In the genomic region with DNA sequence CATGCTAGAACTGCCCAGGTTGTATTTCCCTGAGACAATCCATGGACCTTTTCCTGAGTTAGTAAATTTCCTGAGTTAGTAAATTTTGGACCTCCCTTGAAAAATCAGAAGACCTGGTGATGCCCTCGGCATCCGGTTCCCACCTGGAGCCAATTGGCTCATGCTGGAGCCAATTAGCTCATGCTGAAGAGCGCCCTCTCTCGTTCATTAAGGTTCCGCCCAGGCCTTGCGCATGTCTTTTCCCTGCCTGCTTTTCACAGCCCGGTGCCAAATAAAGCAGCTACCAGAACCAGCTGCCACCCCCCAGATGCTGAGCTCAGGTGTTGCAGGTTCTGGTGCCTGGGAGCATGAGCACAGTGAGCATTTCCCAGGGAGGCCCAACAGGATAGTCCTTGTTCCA, we compare ENCODE assay signal across 19 cellular contexts.
DNase-seq lines count a peak whose midpoint lies in the region; ATAC-seq and TF ChIP-seq lines count a peak whose summit lies in the region.
"Had no signal": no experiment of that assay in that cellular context is flagged by ENCODE, and none has a peak within 500 bp of the region (broad histone marks: within the 10 kb centered on the region; RNA-seq: fewer than 3 reads in every experiment).

No MANE protein-coding gene starts in this region.

- intact Hi-C loops in vagina (cut with DNase I) = no loop called here

- H3K79me2 ChIP-seq in DND-41 (ENCODE audit: insufficient read depth, low read length) = no peaks in the 10 kb centered on the region

- H3K27ac ChIP-seq in 22Rv1 (no peak overlapping the region), DND-41 (ENCODE audit: low read length) (no peak overlapping the region), vagina (no peak overlapping the region)
- H3K27ac ChIP-seq: pancreas, VCaP had no signal

- H3K36me3 ChIP-seq in DND-41 (ENCODE audit: insufficient read depth, low read length) (peaks cover 75% of the 10 kb centered on the region), vagina (no peaks in the 10 kb centered on the region)
- H3K36me3 ChIP-seq: pancreas had no signal

- ATAC-seq in DND-41 (ENCODE audit: insufficient read depth, low read depth) (no peak), GM18861 (IDR thresholded peaks at IDR 0.05; ENCODE audit: unreplicated experiment) (no peak)
- ATAC-seq in stimulated activated naive B cell treated with anti-CD40 and anti-IgM and Interleukin-4, amounts not matched to agents 10 μg/mL and 1 μg/mL and 100 μg/mL, for 72 hours (replicated peaks) = no peak
- ATAC-seq: pancreas had no signal

- H3K9ac ChIP-seq in DND-41 (ENCODE audit: low read depth, low read length) = no peak overlapping the region

- in situ Hi-C loops in KBM-7 (cut with MboI; ENCODE audit: low pct_unique_long_range_greater_than_20kb, low sequenced_read_pairs) = no loop called here

- H4K20me1 ChIP-seq in DND-41 (ENCODE audit: insufficient read depth, low read length) = peaks cover 2% of the 10 kb centered on the region; the same call in 1 of the 2 replicates

- no peaks in the 10 kb centered on the region for H3K4me1 ChIP-seq in DND-41 (ENCODE audit: insufficient read depth, low read length)
- H3K4me1 ChIP-seq in vagina = no peaks in the 10 kb centered on the region
- H3K4me1 ChIP-seq: pancreas had no signal

- H3K4me2 ChIP-seq in DND-41 (ENCODE audit: insufficient read depth, low read length) = no peak overlapping the region
- H3K4me2 ChIP-seq: smooth muscle cell had no signal

- TF ChIP-seq CTCF in 22Rv1 (IDR thresholded peaks at IDR 0.05) = peak; percentile 70
- TF ChIP-seq CTCF in DND-41 (IDR thresholded peaks at IDR 0.05; ENCODE audit: borderline replicate concordance, extremely low read depth, low read length, poor library complexity, severe bottlenecking) = peak; percentile 43
- peak; percentile 43 for TF ChIP-seq CTCF in epithelial cell of proximal tubule (conservative IDR thresholded peaks at IDR 0.05; ENCODE audit: low read depth, low read length)
- no peak for TF ChIP-seq CTCF in vagina (IDR thresholded peaks at IDR 0.05)

- peak; percentile 13 for DNase-seq in DND-41
- peak; percentile 12 for DNase-seq in KBM-7
- no peak for DNase-seq in epithelial cell of proximal tubule (ENCODE audit: low read depth)
- DNase-seq in vagina (ENCODE audit: extremely low spot score in 2 of 2) = no peak
- DNase-seq in stimulated activated naive B cell treated with anti-CD40 and anti-IgM and Interleukin-4, amounts not matched to agents 10 μg/mL and 1 μg/mL and 100 μg/mL, for 72 hours = no peak
- DNase-seq in stimulated activated CD4-positive, alpha-beta T cell treated with anti-CD3 and anti-CD28 coated beads, Interleukin-4, amount 100 ng/mL, for 1 hour = no peak
- DNase-seq: C1 segment of cervical spinal cord; effector CD4-positive, alpha-beta T cell; foreskin fibroblast; NCI-H1105; NCI-H226; pancreas; substantia nigra had no signal

- peaks cover 33 to 50% of the 10 kb centered on the region in 2 donors for H3K36me3 Mint-ChIP-seq in stimulated activated naive B cell treated with anti-CD40 and anti-IgM and Interleukin-4, amounts not matched to agents 10 μg/mL and 1 μg/mL and 100 μg/mL, for 72 hours
- H3K36me3 Mint-ChIP-seq: mesothelial cell of epicardium had no signal

- no peak for TF ChIP-seq POLR2A in vagina (IDR thresholded peaks at IDR 0.05)

- H3K9me3 ChIP-seq in DND-41 (ENCODE audit: insufficient read depth, low read length, severe bottlenecking) (no peaks in the 10 kb centered on the region), vagina (no peaks in the 10 kb centered on the region)
- H3K9me3 ChIP-seq: pancreas had no signal

- H3K27ac Mint-ChIP-seq in stimulated activated naive B cell treated with anti-CD40 and anti-IgM and Interleukin-4, amounts not matched to agents 10 μg/mL and 1 μg/mL and 100 μg/mL, for 72 hours = no peak overlapping the region
- H3K27ac Mint-ChIP-seq: activated naive CD8-positive, alpha-beta T cell; mesothelial cell of epicardium had no signal

- H3K4me3 Mint-ChIP-seq in stimulated activated naive B cell treated with anti-CD40 and anti-IgM and Interleukin-4, amounts not matched to agents 10 μg/mL and 1 μg/mL and 100 μg/mL, for 72 hours = no peak overlapping the region
- H3K4me3 Mint-ChIP-seq: activated naive CD8-positive, alpha-beta T cell; mesothelial cell of epicardium had no signal

- no peak overlapping the region for H3K4me3 ChIP-seq in DND-41 (ENCODE audit: low read depth in 1 of 2, low read length in 2 of 2)
- no peak overlapping the region for H3K4me3 ChIP-seq in epithelial cell of proximal tubule (ENCODE audit: low read depth, low read length)
- H3K4me3 ChIP-seq in vagina = no peak overlapping the region
- H3K4me3 ChIP-seq: pancreas, smooth muscle cell had no signal

- no peak overlapping the region for H2AFZ ChIP-seq in DND-41 (ENCODE audit: low read depth, low read length)

- H3K27me3 Mint-ChIP-seq in stimulated activated naive B cell treated with anti-CD40 and anti-IgM and Interleukin-4, amounts not matched to agents 10 μg/mL and 1 μg/mL and 100 μg/mL, for 72 hours = no peaks in the 10 kb centered on the region
- H3K27me3 Mint-ChIP-seq: activated naive CD8-positive, alpha-beta T cell had no signal

- peaks cover 6 to 25% of the 10 kb centered on the region in 2 donors for H3K4me1 Mint-ChIP-seq in stimulated activated naive B cell treated with anti-CD40 and anti-IgM and Interleukin-4, amounts not matched to agents 10 μg/mL and 1 μg/mL and 100 μg/mL, for 72 hours

- no peaks in the 10 kb centered on the region for H3K9me3 Mint-ChIP-seq in stimulated activated naive B cell treated with anti-CD40 and anti-IgM and Interleukin-4, amounts not matched to agents 10 μg/mL and 1 μg/mL and 100 μg/mL, for 72 hours
- H3K9me3 Mint-ChIP-seq: mesothelial cell of epicardium had no signal

- H3K27me3 ChIP-seq in DND-41 (ENCODE audit: insufficient read depth, low read length, poor library complexity) = no peaks in the 10 kb centered on the region
- no peaks in the 10 kb centered on the region for H3K27me3 ChIP-seq in vagina
- H3K27me3 ChIP-seq: pancreas had no signal

Comparison
In these comparisons a context has a peak if more than half of its experiments do, and no peak if none do; other contexts are left out.
1. CTCF ChIP-seq: peak in 22Rv1 (single experiment), DND-41 (single experiment) and epithelial cell of proximal tubule (single experiment); none in vagina (0 of 3).
2. DNase-seq: peak in DND-41 (single experiment) and KBM-7 (single experiment); none in epithelial cell of proximal tubule (single experiment), vagina (0 of 2), stimulated activated naive B cell treated with anti-CD40 and anti-IgM and Interleukin-4, amounts not matched to agents 10 μg/mL and 1 μg/mL and 100 μg/mL, for 72 hours (single experiment) and stimulated activated CD4-positive, alpha-beta T cell treated with anti-CD3 and anti-CD28 coated beads, Interleukin-4, amount 100 ng/mL, for 1 hour (single experiment).